13 cellular contexts compared by ENCODE assay signal in the genomic region with DNA sequence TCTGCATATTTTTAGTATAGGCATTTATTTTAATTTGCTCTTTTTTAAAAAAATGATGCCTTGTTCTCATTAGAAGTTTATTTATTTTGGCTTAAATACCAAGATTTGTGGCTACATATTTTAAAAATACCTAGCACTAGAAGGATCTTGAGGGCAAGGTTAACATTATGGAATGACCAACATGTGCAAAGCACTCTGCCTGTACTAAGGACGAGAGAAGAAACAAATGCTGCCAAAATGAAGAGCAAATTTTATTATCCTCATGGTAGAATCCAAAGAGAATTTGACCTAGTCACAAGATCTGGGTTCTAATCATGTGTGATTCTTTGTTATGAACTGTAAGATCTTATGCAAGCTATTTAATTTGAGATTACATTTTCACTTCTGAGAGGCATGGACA. TPM values are rescaled to one million over a fixed set of nuclear protein-coding genes. Genes with fewer than 3 reads are reported as not detected.
A peak's percentile ranks its signal among the peaks of the same experiment; 100 is the strongest.
DNase-seq lines count a peak whose midpoint lies in the region; ATAC-seq, FAIRE-seq and TF ChIP-seq lines count a peak whose summit lies in the region.
"Had no signal": no experiment of that assay in that cellular context is flagged by ENCODE, and none has a peak within 500 bp of the region (broad histone marks: within the 10 kb centered on the region; RNA-seq: fewer than 3 reads in every experiment).

No MANE protein-coding gene starts in this region.

- peaks cover 28% of the 10 kb centered on the region for H3K4me1 Mint-ChIP-seq in activated T-helper 17 cell treated with anti-CD3 and anti-CD28 coated beads, Interleukin-2, amount 50 U/mL, for 72 hours

- peaks cover 7% of the 10 kb centered on the region; the same call in 1 of the 2 replicates for H3K36me3 ChIP-seq in iPS-20b (ENCODE audit: insufficient read depth, low read depth, low read length)
- no peaks in the 10 kb centered on the region for H3K36me3 ChIP-seq in colonic mucosa
- H3K36me3 ChIP-seq: tibial nerve had no signal

- H3K9me3 Mint-ChIP-seq in activated T-helper 17 cell treated with anti-CD3 and anti-CD28 coated beads, Interleukin-2, amount 50 U/mL, for 72 hours = no peaks in the 10 kb centered on the region
- H3K9me3 Mint-ChIP-seq: activated B cell treated with CpG ODN at 0.5 μM for 24 hours had no signal

- H3K9ac ChIP-seq in iPS-20b (ENCODE audit: low read depth, low read length) (no peak overlapping the region), colonic mucosa (ENCODE audit: low read depth in 2 of 2, low read length in 2 of 2) (no peak overlapping the region)

- no peak overlapping the region for H3K27ac Mint-ChIP-seq in activated T-helper 17 cell treated with anti-CD3 and anti-CD28 coated beads, Interleukin-2, amount 50 U/mL, for 72 hours

- H3K9me3 ChIP-seq in iPS-20b (ENCODE audit: insufficient read depth, low read depth, low read length) (no peaks in the 10 kb centered on the region), colonic mucosa (no peaks in the 10 kb centered on the region)
- H3K9me3 ChIP-seq: tibial nerve had no signal

- H3K27me3 Mint-ChIP-seq in activated T-helper 17 cell treated with anti-CD3 and anti-CD28 coated beads, Interleukin-2, amount 50 U/mL, for 72 hours = no peaks in the 10 kb centered on the region
- H3K27me3 Mint-ChIP-seq: activated B cell treated with CpG ODN at 0.5 μM for 24 hours had no signal

- H3K4me1 ChIP-seq in iPS-20b (ENCODE audit: insufficient read depth, low read length) (peaks cover 4% of the 10 kb centered on the region; the same call in 1 of the 2 replicates), colonic mucosa (peaks cover 9% of the 10 kb centered on the region)

- POLR2A ChIA-PET in AG04449 (lab: Yijun Ruan, JAX) = no interaction called here

- H3K4me3 ChIP-seq in AG04449 (ENCODE audit: low read depth, low read length) (no peak overlapping the region), iPS-20b (ENCODE audit: low read length) (peak overlapping the region; percentile 87; the same call in 1 of the 2 replicates), colonic mucosa (no peak overlapping the region)
- H3K4me3 ChIP-seq: tibial nerve had no signal

- H3K36me3 Mint-ChIP-seq in activated T-helper 17 cell treated with anti-CD3 and anti-CD28 coated beads, Interleukin-2, amount 50 U/mL, for 72 hours (ENCODE audit: low read depth) = peaks cover 76% of the 10 kb centered on the region

- CTCF ChIA-PET in AG04449 (lab: Yijun Ruan, JAX) = no interaction called here

- H3K27ac ChIP-seq in iPS-20b (ENCODE audit: low read length) = no peak overlapping the region
- no peak overlapping the region for H3K27ac ChIP-seq in colonic mucosa

- intact Hi-C loops in colonic mucosa (cut with DNase I) = no loop called here

- DNase-seq in AG04449 (ENCODE audit: low read depth, low spot score) = peak; percentile 14
- peak; percentile 31 for DNase-seq in GM03348 (ENCODE audit: low spot score)
- DNase-seq in OCI-M2 (lab: John Stamatoyannopoulos, UW; ENCODE audit: unreplicated experiment) = no peak
- DNase-seq in mucosa of gallbladder (ENCODE audit: low spot score) = no peak
- DNase-seq in colonic mucosa = no peak
- DNase-seq in frontal cortex (ENCODE audit: low spot score in 2 of 2) = no peak
- DNase-seq: activated B cell treated with CpG ODN at 0.5 μM for 24 hours, aorta, DMS53, NCI-H1092 had no signal

- peak overlapping the region; percentile 95 for H3K4me3 Mint-ChIP-seq in activated T-helper 17 cell treated with anti-CD3 and anti-CD28 coated beads, Interleukin-2, amount 50 U/mL, for 72 hours

- no peak for FAIRE-seq in frontal cortex (lab: Jason Lieb, UNC)

- H3K27me3 ChIP-seq in iPS-20b (ENCODE audit: insufficient read depth, low read length) = no peaks in the 10 kb centered on the region
- no peaks in the 10 kb centered on the region for H3K27me3 ChIP-seq in colonic mucosa
- H3K27me3 ChIP-seq: tibial nerve had no signal

- TF ChIP-seq CTCF in AG04449 (IDR thresholded peaks at IDR 0.05; ENCODE audit: insufficient read depth, low read length, missing control alignments) (no peak), colonic mucosa (IDR thresholded peaks at IDR 0.05) (no peak)

- no peak for ATAC-seq in activated T-helper 17 cell treated with anti-CD3 and anti-CD28 coated beads, Interleukin-2, amount 50 U/mL, for 72 hours (replicated peaks)

RNA-seq across cellular contexts. Expression of gene CAND1, which starts 2.8 kb away (rescaled TPM):
- 100 to 1,000 TPM; 171 to 197 TPM for total RNA-seq in activated T-helper 17 cell treated with anti-CD3 and anti-CD28 coated beads, Interleukin-2, amount 50 U/mL, for 72 hours
- total RNA-seq in mucosa of gallbladder = 129 TPM
- total RNA-seq in colonic mucosa = 100 to 1,000 TPM; 134 to 155 TPM
- total RNA-seq in frontal cortex = 285 TPM

Comparison
In these comparisons a context has a peak if more than half of its experiments do, and no peak if none do; other contexts are left out.
1. DNase-seq: peak in AG04449 (single experiment) and GM03348 (single experiment); none in OCI-M2 (single experiment), mucosa of gallbladder (single experiment), colonic mucosa (single experiment) and frontal cortex (0 of 2).